29 cellular contexts compared by ENCODE assay signal in the genomic region with DNA sequence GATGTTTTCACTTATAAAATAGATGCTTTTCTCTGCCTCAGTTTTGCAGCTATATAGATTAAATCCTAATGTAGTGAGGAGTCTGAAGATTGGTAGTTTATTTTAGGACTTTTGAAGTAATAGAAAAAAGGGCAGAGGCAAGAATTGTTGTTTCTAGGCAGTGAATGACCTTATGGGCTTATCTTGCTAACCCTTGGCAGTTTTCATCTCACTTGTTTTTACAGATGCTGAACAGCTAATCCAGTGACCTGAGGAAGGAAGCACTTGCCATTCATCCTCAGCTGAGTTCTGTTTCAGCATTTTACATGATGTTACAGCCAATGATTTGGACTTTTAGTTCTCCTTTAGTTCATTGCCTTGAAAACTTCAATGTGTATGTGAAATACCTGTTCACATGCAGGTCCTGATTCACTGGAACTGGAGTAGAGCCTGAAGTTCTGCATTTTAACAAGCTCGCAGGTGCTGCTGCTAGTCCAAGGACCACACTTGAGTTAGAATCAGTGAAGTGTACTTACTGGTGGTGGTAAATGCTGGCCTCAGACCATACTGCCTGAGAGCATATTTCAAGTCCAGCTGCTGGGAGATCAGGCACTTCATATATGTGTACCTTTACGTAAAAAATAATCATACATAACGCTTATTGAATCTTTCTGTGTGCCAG.
DNase-seq lines count a peak whose midpoint lies in the region; ATAC-seq, FAIRE-seq and TF ChIP-seq lines count a peak whose summit lies in the region.
"Had no signal": no experiment of that assay in that cellular context is flagged by ENCODE, and none has a peak within 500 bp of the region (broad histone marks: within the 10 kb centered on the region; RNA-seq: fewer than 3 reads in every experiment).

No MANE protein-coding gene starts in this region.

- peaks cover 0 to 21% of the 10 kb centered on the region in 2 donors for H3K4me1 ChIP-seq in right atrium auricular region
- peaks cover 27% of the 10 kb centered on the region for H3K4me1 ChIP-seq in endothelial cell of umbilical vein (ENCODE audit: control insufficient read depth, extremely low read depth, insufficient read depth, low read length)
- H3K4me1 ChIP-seq: Peyer's patch had no signal

- POLR2A ChIA-PET in endothelial cell of umbilical vein (lab: Charles Lee) = no interaction called here

- peak; percentile 59 for TF ChIP-seq POLR2A in endothelial cell of umbilical vein (IDR thresholded peaks at IDR 0.05; ENCODE audit: low read depth, low read length)

- TF ChIP-seq CTCF in right atrium auricular region (IDR thresholded peaks at IDR 0.05) (no peak), endothelial cell of umbilical vein (IDR thresholded peaks at IDR 0.05; ENCODE audit: extremely low read depth in 1 of 2, insufficient read depth in 1 of 2, low read depth in 1 of 2, low read length in 2 of 2) (no peak), progenitor cell of endocrine pancreas (IDR thresholded peaks at IDR 0.05; ENCODE audit: unreplicated experiment) (no peak)

- H3K27ac ChIP-seq in right atrium auricular region (no peak overlapping the region), endothelial cell of umbilical vein (ENCODE audit: insufficient read depth, low read depth, low read length) (no peak overlapping the region)
- H3K27ac ChIP-seq: Peyer's patch, psoas muscle, WERI-Rb-1 had no signal

- no peaks in the 10 kb centered on the region for H4K20me1 ChIP-seq in endothelial cell of umbilical vein (replicated peaks; ENCODE audit: control insufficient read depth, extremely low read depth, insufficient read depth, low read length)

- H3K4me2 ChIP-seq in endothelial cell of umbilical vein (ENCODE audit: insufficient read depth, low read length) = peak overlapping the region; percentile 33

- no peaks in the 10 kb centered on the region for H3K36me3 ChIP-seq in right atrium auricular region
- H3K36me3 ChIP-seq in endothelial cell of umbilical vein (ENCODE audit: control insufficient read depth in 2 of 2, extremely low read depth in 1 of 2, insufficient read depth in 2 of 2, low read length in 2 of 2) = no peaks in the 10 kb centered on the region
- H3K36me3 ChIP-seq: BE2C, HAP-1, Peyer's patch had no signal

- no peak overlapping the region for H3K4me3 Mint-ChIP-seq in progenitor cell of endocrine pancreas (ENCODE audit: low read depth)
- H3K4me3 Mint-ChIP-seq: brain had no signal

- BruUV-seq in endothelial cell of umbilical vein (replicated peaks; lab: Mats Ljungman, UMichigan) = no TSS peak

- DNase-seq in left ventricle myocardium superior (no peak), right atrium auricular region (ENCODE audit: low spot score) (no peak), endothelial cell of umbilical vein (ENCODE audit: low read depth, low spot score) (peak; percentile 92), progenitor cell of endocrine pancreas (ENCODE audit: low spot score, unreplicated experiment) (no peak), GOT3 (lab: John Stamatoyannopoulos, UW) (no peak)
- DNase-seq: activated CD4-positive, alpha-beta T cell treated with anti-CD3 and anti-CD28 coated beads for 48 hours; activated CD8-positive, alpha-beta memory T cell treated with anti-CD3 and anti-CD28 coated beads for 24 hours; activated gamma-delta T cell; BE2C; DMS53; effector memory CD4-positive, alpha-beta T cell; erythroblast; GDM1; KG1; left cardiac atrium; MM.1S; NCI-H1417 treated with DMSO at 0.1 percent for 48 hours; NCI-H2171 treated with DMSO at 0.1 percent for 48 hours; NCI-H524 treated with DMSO at 0.1 percent for 48 hours; Peyer's patch; psoas muscle; stimulated activated CD4-positive, alpha-beta T cell treated with anti-CD3 and anti-CD28 coated beads, Interleukin-15, amount 100 ng/mL, for 24 hours; stimulated activated naive CD8-positive, alpha-beta T cell treated with anti-CD3 and anti-CD28 coated beads, Interleukin-15, Interleukin-2, amounts not matched to agents 100 U/mL and 50 U/mL, for 24 hours; T1000; WERI-Rb-1 had no signal

- no peaks in the 10 kb centered on the region for H3K9me3 ChIP-seq in right atrium auricular region
- H3K9me3 ChIP-seq in endothelial cell of umbilical vein (replicated peaks; ENCODE audit: control insufficient read depth, insufficient read depth, low read length) = no peaks in the 10 kb centered on the region
- H3K9me3 ChIP-seq: BE2C, HAP-1, Peyer's patch, psoas muscle had no signal

- dilution Hi-C loops in endothelial cell of umbilical vein (cut with MboI; ENCODE audit: extremely low pct_ligation_motif_present, low sequenced_read_pairs) = no loop called here

- no peak overlapping the region for H3K9ac ChIP-seq in endothelial cell of umbilical vein (replicated peaks; ENCODE audit: extremely low read depth, insufficient read depth, low read length)

- no peak overlapping the region for H2AFZ ChIP-seq in endothelial cell of umbilical vein (ENCODE audit: low read depth, low read length)

- intact Hi-C loops in left ventricle myocardium superior (cut with micrococcal nuclease) = no loop called here
- intact Hi-C loops in endothelial cell of umbilical vein (cut with micrococcal nuclease) = loop anchor here (1.0 kb wide), 1 partner anchor 9 kb away; no protein-coding TSS in a partner anchor

- no peaks in the 10 kb centered on the region for H3K27me3 Mint-ChIP-seq in progenitor cell of endocrine pancreas
- H3K27me3 Mint-ChIP-seq: brain had no signal

- no peaks in the 10 kb centered on the region for H3K9me1 ChIP-seq in endothelial cell of umbilical vein (replicated peaks; ENCODE audit: control insufficient read depth, extremely low read depth, insufficient read depth, low read length)

- FAIRE-seq in endothelial cell of umbilical vein (lab: Jason Lieb, UNC) = peak; percentile 94

- no peaks in the 10 kb centered on the region for H3K79me2 ChIP-seq in endothelial cell of umbilical vein (ENCODE audit: control insufficient read depth, insufficient read depth, low read length)

- peaks cover 6% of the 10 kb centered on the region for H3K9me3 Mint-ChIP-seq in progenitor cell of endocrine pancreas (ENCODE audit: low read depth)

- ATAC-seq in left ventricle myocardium superior (peak; percentile 28), HG02642 (IDR thresholded peaks at IDR 0.05; ENCODE audit: poor library complexity, unreplicated experiment) (no peak), HG03354 (IDR thresholded peaks at IDR 0.05; ENCODE audit: poor library complexity, severe bottlenecking, unreplicated experiment) (no peak)
- ATAC-seq: psoas muscle; stimulated activated naive CD8-positive, alpha-beta T cell treated with anti-CD3 and anti-CD28 coated beads, Interleukin-15, Interleukin-2, amounts not matched to agents 100 U/mL and 50 U/mL, for 24 hours had no signal

- CTCF ChIA-PET in endothelial cell of umbilical vein (lab: Charles Lee) = interaction anchor here (2.5 kb wide), 1 partner anchor 9 kb away, joined by 10 read pairs; no protein-coding TSS in a partner anchor

- H3K27me3 ChIP-seq in right atrium auricular region = no peaks in the 10 kb centered on the region
- no peaks in the 10 kb centered on the region for H3K27me3 ChIP-seq in endothelial cell of umbilical vein (ENCODE audit: control insufficient read depth in 2 of 2, insufficient read depth in 2 of 2, low read length in 2 of 2)
- H3K27me3 ChIP-seq: BE2C, Peyer's patch had no signal

- H3K27ac Mint-ChIP-seq in progenitor cell of endocrine pancreas = peak overlapping the region; percentile 88

- no peak overlapping the region for H3K4me3 ChIP-seq in right atrium auricular region
- H3K4me3 ChIP-seq in endothelial cell of umbilical vein (replicated peaks in 1 of 3; ENCODE audit: insufficient read depth in 1 of 3, low read depth in 1 of 3, low read length in 3 of 3) = no peak overlapping the region
- H3K4me3 ChIP-seq: HAP-1, Peyer's patch, psoas muscle had no signal

- H3K36me3 Mint-ChIP-seq in progenitor cell of endocrine pancreas (ENCODE audit: insufficient read depth) = peaks cover 16% of the 10 kb centered on the region

- H3K4me1 Mint-ChIP-seq in progenitor cell of endocrine pancreas (ENCODE audit: low read depth) = peaks cover 27% of the 10 kb centered on the region

TF ChIP-seq in endothelial cell of umbilical vein, 7 proteins besides CTCF, POLR2A, EP300 and RAD21:
- no peak for TF ChIP-seq EZH2 (IDR thresholded peaks at IDR 0.05; ENCODE audit: borderline replicate concordance, low read depth, low read length, severe bottlenecking)
- TF ChIP-seq GATA2 (IDR thresholded peaks at IDR 0.05; ENCODE audit: insufficient read depth, insufficient read length, low read depth, low read length) = peak; percentile 97
- peak; percentile 58 for TF ChIP-seq JUN (IDR thresholded peaks at IDR 0.05; ENCODE audit: borderline replicate concordance, insufficient read depth, insufficient read length, low read depth)
- peak; percentile 35 for TF ChIP-seq FOS (IDR thresholded peaks at IDR 0.05; ENCODE audit: borderline replicate concordance, insufficient read depth, low read length)
- peak; percentile 85 for TF ChIP-seq POLR2AphosphoS5 (IDR thresholded peaks at IDR 0.05; ENCODE audit: insufficient read depth, low read depth, low read length)
